ENCODE assay signal across 1 cellular context in the genomic region with DNA sequence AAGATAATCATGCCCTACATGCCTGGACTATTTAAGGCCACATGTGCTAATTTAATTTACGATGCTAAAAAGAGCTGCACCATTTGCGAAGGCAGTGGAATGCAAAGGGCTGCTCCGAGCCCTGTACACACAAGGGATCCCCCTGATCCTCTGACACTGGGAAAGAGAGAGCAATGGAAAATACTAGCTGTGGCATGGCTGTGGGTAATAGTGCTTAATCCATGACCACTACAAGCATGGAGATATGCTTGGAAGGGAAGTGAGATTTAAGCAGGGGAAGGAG.
TF ChIP-seq lines count a peak whose summit lies in the region.

No MANE protein-coding gene starts in this region.

TF ChIP-seq in SK-N-SH treated with all-trans-retinoic acid at 6 μM for 48 hours, 23 proteins besides CTCF, POLR2A, EP300 and RAD21 (continued from another document):
- TF ChIP-seq, protein P1, sequence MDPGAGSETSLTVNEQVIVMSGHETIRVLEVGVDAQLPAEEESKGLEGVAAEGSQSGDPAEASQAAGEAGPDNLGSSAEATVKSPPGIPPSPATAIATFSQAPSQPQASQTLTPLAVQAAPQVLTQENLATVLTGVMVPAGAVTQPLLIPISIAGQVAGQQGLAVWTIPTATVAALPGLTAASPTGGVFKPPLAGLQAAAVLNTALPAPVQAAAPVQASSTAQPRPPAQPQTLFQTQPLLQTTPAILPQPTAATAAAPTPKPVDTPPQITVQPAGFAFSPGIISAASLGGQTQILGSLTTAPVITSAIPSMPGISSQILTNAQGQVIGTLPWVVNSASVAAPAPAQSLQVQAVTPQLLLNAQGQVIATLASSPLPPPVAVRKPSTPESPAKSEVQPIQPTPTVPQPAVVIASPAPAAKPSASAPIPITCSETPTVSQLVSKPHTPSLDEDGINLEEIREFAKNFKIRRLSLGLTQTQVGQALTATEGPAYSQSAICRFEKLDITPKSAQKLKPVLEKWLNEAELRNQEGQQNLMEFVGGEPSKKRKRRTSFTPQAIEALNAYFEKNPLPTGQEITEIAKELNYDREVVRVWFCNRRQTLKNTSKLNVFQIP (CRISPR knock-in tag; IDR thresholded peaks at IDR 0.05; ENCODE audit: borderline replicate concordance, low read depth), result no peak
- no peak for TF ChIP-seq SNAI2 (CRISPR knock-in tag; IDR thresholded peaks at IDR 0.05)
